Comparison of ENCODE assay signal across 29 cellular contexts in genomic region chr6:18471232-18471964, GRCh38.
"Had no signal": no experiment of that assay in that cellular context is flagged by ENCODE, and none has a peak within 500 bp of the region (broad histone marks: within the 10 kb centered on the region; RNA-seq: fewer than 3 reads in every experiment).

No MANE protein-coding gene starts in this region.

- H3K4me3 Mint-ChIP-seq: activated B cell treated with CpG ODN at 0.5 μM for 24 hours; activated CD4-positive, alpha-beta T cell treated with anti-CD3 and anti-CD28 coated beads, Interleukin-2, amount 10 ng/mL, durations not matched to agents 24 days and 14 days; activated CD8-positive, alpha-beta memory T cell treated with anti-CD3 and anti-CD28 coated beads, Interleukin-2, amount 10 ng/mL, durations not matched to agents 7 days and 5 days; activated naive CD4-positive, alpha-beta T cell treated with anti-CD3 and anti-CD28 coated beads, Interleukin-2, amount 50 U/mL, for 24 hours; activated T-cell treated with anti-CD3 and anti-CD28 coated beads, Interleukin-2, amount 50 U/mL, for 24 hours; activated T-helper 1 cell treated with anti-CD3 and anti-CD28 coated beads, Interleukin-12 subunit alpha, Interleukin-12 subunit beta, Interleukin-2, Interleukin-4 antibody, amounts not matched to agents 30 ng/mL and 10 ng/mL and 1 ng/mL, durations not matched to agents 14 hours and 24 hours and 36 hours; T-helper 17 cell had no signal

- H3K27me3 Mint-ChIP-seq: activated B cell treated with CpG ODN at 0.5 μM for 24 hours; activated naive CD4-positive, alpha-beta T cell treated with anti-CD3 and anti-CD28 coated beads, Interleukin-2, amount 50 U/mL, for 24 hours; T-helper 17 cell had no signal

- H3K27ac Mint-ChIP-seq: activated B cell treated with CpG ODN at 0.5 μM for 24 hours; activated CD4-positive, alpha-beta T cell treated with anti-CD3 and anti-CD28 coated beads, Interleukin-2, amount 10 ng/mL, durations not matched to agents 24 days and 14 days; activated CD8-positive, alpha-beta memory T cell treated with anti-CD3 and anti-CD28 coated beads, Interleukin-2, amount 10 ng/mL, durations not matched to agents 7 days and 5 days; activated naive CD4-positive, alpha-beta T cell treated with anti-CD3 and anti-CD28 coated beads, Interleukin-2, amount 50 U/mL, for 24 hours; activated T-cell treated with anti-CD3 and anti-CD28 coated beads, Interleukin-2, amount 50 U/mL, for 24 hours; activated T-helper 1 cell treated with anti-CD3 and anti-CD28 coated beads, Interleukin-12 subunit alpha, Interleukin-12 subunit beta, Interleukin-2, Interleukin-4 antibody, amounts not matched to agents 30 ng/mL and 10 ng/mL and 1 ng/mL, durations not matched to agents 14 hours and 24 hours and 36 hours; T-helper 17 cell had no signal

- H3K4me1 Mint-ChIP-seq: activated CD4-positive, alpha-beta T cell treated with anti-CD3 and anti-CD28 coated beads, Interleukin-2, amount 10 ng/mL, durations not matched to agents 24 days and 14 days; activated CD8-positive, alpha-beta memory T cell treated with anti-CD3 and anti-CD28 coated beads, Interleukin-2, amount 10 ng/mL, durations not matched to agents 7 days and 5 days; activated naive CD4-positive, alpha-beta T cell treated with anti-CD3 and anti-CD28 coated beads, Interleukin-2, amount 50 U/mL, for 24 hours; T-helper 17 cell had no signal

- H3K27ac ChIP-seq: KMS-11, SJSA1 had no signal

- DNase-seq: activated B cell treated with CpG ODN at 0.5 μM for 24 hours; activated CD4-positive, alpha-beta T cell treated with anti-CD3 and anti-CD28 coated beads for 1 hour; activated CD4-positive, alpha-beta T cell treated with anti-CD3 and anti-CD28 coated beads, Interleukin-2, amount 10 ng/mL, durations not matched to agents 24 days and 14 days; activated CD4-positive, alpha-beta T cell treated with anti-CD3 and anti-CD28 coated beads, Interleukin-2, amount 50 U/mL, for 48 hours; activated CD8-positive, alpha-beta memory T cell treated with anti-CD3 and anti-CD28 coated beads, Interleukin-2, amount 10 ng/mL, durations not matched to agents 7 days and 5 days; activated effector memory CD4-positive, alpha-beta T cell treated with Interleukin-2 at 50 U/mL for 16 hours; activated naive CD4-positive, alpha-beta T cell; activated T-cell treated with anti-CD3 and anti-CD28 coated beads, Interleukin-2, amount 50 U/mL, for 24 hours; aorta; MG63; MV-4-11; NCI-H1092 treated with DMSO at 0.1 percent for 48 hours; NCI-H1417 treated with DMSO at 0.1 percent for 48 hours; NCI-H1694 treated with DMSO at 0.1 percent for 48 hours; NCI-H2029 treated with DMSO at 0.1 percent for 48 hours; NCI-H345; NCI-H510A; NCI-H526 treated with DMSO at 0.1 percent for 48 hours; NCI-H82; OCI-M1; RPMI8226; T-helper 17 cell; T-helper 9 cell had no signal

- H3K9me3 ChIP-seq: MG63, SJSA1 had no signal

- H3K4me3 ChIP-seq: MG63, SJSA1 had no signal

- ATAC-seq: activated CD8-positive, alpha-beta memory T cell treated with anti-CD3 and anti-CD28 coated beads, Interleukin-2, amount 10 ng/mL, durations not matched to agents 7 days and 5 days; Panc1; Right ventricle myocardium inferior; T-helper 17 cell had no signal

- H3K9me3 Mint-ChIP-seq: activated B cell treated with CpG ODN at 0.5 μM for 24 hours; activated CD4-positive, alpha-beta T cell treated with anti-CD3 and anti-CD28 coated beads, Interleukin-2, amount 10 ng/mL, durations not matched to agents 24 days and 14 days; activated naive CD4-positive, alpha-beta T cell treated with anti-CD3 and anti-CD28 coated beads, Interleukin-2, amount 50 U/mL, for 24 hours; activated T-cell treated with anti-CD3 and anti-CD28 coated beads, Interleukin-2, amount 50 U/mL, for 24 hours; activated T-helper 1 cell treated with anti-CD3 and anti-CD28 coated beads, Interleukin-12 subunit alpha, Interleukin-12 subunit beta, Interleukin-2, Interleukin-4 antibody, amounts not matched to agents 30 ng/mL and 10 ng/mL and 1 ng/mL, durations not matched to agents 14 hours and 24 hours and 36 hours had no signal

- H3K4me1 ChIP-seq: SJSA1 had no signal

- H3K36me3 Mint-ChIP-seq: activated CD8-positive, alpha-beta memory T cell treated with anti-CD3 and anti-CD28 coated beads, Interleukin-2, amount 10 ng/mL, durations not matched to agents 7 days and 5 days; activated naive CD4-positive, alpha-beta T cell treated with anti-CD3 and anti-CD28 coated beads, Interleukin-2, amount 50 U/mL, for 24 hours had no signal

- H3K36me3 ChIP-seq: MG63, SJSA1 had no signal

- H3K27me3 ChIP-seq: MG63, SJSA1 had no signal
